ENCODE assay signal across 1 cellular context in the genomic region with DNA sequence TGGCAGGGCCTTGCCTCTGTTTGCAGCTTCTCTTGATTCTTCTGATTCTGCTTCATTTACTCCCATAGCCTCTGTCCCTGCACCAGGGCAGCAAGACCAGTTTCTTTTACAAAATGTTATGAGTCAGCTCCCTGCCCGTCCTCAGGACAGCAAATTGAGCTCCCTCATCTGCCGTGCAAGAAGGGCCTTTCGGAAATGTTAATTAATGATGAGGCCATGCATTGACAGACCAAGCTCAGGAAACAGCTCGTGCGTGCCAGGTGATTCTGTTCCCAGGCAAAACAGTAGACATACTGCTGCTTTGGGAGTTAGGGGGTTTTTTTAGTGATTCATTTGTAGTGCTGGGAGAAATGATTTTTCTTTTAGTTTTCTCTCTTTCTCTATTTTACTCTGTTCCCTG.
TF ChIP-seq lines count a peak whose summit lies in the region.

No MANE protein-coding gene starts in this region.

TF ChIP-seq in GM23338, 12 proteins besides CTCF, POLR2A, EP300 and RAD21 (continued from another document):
- TF ChIP-seq, protein P1, sequence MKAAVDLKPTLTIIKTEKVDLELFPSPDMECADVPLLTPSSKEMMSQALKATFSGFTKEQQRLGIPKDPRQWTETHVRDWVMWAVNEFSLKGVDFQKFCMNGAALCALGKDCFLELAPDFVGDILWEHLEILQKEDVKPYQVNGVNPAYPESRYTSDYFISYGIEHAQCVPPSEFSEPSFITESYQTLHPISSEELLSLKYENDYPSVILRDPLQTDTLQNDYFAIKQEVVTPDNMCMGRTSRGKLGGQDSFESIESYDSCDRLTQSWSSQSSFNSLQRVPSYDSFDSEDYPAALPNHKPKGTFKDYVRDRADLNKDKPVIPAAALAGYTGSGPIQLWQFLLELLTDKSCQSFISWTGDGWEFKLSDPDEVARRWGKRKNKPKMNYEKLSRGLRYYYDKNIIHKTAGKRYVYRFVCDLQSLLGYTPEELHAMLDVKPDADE (IDR thresholded peaks at IDR 0.05) = no peak
- TF ChIP-seq CREB1 (CRISPR knock-in tag; IDR thresholded peaks at IDR 0.05; ENCODE audit: low read depth) (no peak), ZNF114 (CRISPR knock-in tag; IDR thresholded peaks at IDR 0.05) (no peak), EZH2phosphoT487 (IDR thresholded peaks at IDR 0.05; ENCODE audit: unreplicated experiment) (no peak), JUNB (IDR thresholded peaks at IDR 0.05; ENCODE audit: unreplicated experiment) (no peak), ZNF331 (CRISPR knock-in tag; IDR thresholded peaks at IDR 0.05; ENCODE audit: low read depth) (no peak), STAT1 (IDR thresholded peaks at IDR 0.05; ENCODE audit: unreplicated experiment) (no peak), POLR2AphosphoS5 (IDR thresholded peaks at IDR 0.05; ENCODE audit: low read depth) (no peak)
- TF ChIP-seq, protein P2, sequence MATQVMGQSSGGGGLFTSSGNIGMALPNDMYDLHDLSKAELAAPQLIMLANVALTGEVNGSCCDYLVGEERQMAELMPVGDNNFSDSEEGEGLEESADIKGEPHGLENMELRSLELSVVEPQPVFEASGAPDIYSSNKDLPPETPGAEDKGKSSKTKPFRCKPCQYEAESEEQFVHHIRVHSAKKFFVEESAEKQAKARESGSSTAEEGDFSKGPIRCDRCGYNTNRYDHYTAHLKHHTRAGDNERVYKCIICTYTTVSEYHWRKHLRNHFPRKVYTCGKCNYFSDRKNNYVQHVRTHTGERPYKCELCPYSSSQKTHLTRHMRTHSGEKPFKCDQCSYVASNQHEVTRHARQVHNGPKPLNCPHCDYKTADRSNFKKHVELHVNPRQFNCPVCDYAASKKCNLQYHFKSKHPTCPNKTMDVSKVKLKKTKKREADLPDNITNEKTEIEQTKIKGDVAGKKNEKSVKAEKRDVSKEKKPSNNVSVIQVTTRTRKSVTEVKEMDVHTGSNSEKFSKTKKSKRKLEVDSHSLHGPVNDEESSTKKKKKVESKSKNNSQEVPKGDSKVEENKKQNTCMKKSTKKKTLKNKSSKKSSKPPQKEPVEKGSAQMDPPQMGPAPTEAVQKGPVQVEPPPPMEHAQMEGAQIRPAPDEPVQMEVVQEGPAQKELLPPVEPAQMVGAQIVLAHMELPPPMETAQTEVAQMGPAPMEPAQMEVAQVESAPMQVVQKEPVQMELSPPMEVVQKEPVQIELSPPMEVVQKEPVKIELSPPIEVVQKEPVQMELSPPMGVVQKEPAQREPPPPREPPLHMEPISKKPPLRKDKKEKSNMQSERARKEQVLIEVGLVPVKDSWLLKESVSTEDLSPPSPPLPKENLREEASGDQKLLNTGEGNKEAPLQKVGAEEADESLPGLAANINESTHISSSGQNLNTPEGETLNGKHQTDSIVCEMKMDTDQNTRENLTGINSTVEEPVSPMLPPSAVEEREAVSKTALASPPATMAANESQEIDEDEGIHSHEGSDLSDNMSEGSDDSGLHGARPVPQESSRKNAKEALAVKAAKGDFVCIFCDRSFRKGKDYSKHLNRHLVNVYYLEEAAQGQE (IDR thresholded peaks at IDR 0.05; ENCODE audit: unreplicated experiment) = no peak
